7 cellular contexts compared by ENCODE assay signal in the genomic region with DNA sequence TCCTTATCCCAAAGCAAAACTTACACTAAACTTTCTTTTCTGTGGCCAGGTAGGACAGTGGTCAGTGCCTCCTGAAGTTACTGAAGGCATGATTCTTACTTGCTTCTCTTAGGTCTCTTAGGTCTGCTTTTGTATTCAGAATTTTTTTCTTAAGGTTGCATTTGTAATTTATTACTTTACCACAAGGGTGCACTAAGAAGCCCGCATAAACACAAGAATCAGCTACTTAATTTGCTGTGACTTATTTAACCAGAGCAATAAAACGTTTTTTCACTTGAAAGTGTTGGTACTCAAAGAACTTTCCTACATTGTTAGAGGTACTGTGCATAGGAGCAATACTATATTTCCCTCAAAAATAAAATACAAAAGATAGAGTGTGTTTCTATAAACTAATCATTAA.
A peak's percentile ranks its signal among the peaks of the same experiment; 100 is the strongest.
DNase-seq lines count a peak whose midpoint lies in the region; ATAC-seq and TF ChIP-seq lines count a peak whose summit lies in the region.

No MANE protein-coding gene starts in this region.

- DNase-seq in NAMALWA (ENCODE audit: low spot score) = peak; percentile 58
- peak; percentile 12 to 54 for DNase-seq in dermis microvascular lymphatic vessel endothelial cell (ENCODE audit: low read depth in 2 of 2)
- DNase-seq in putamen (ENCODE audit: low spot score) = peak; percentile 22
- DNase-seq in T-helper 9 cell = no peak
- DNase-seq in stimulated activated naive CD8-positive, alpha-beta T cell treated with anti-CD3 and anti-CD28 coated beads, Interleukin-15, Interleukin-2, amounts not matched to agents 100 U/mL and 50 U/mL, for 24 hours = no peak

- TF ChIP-seq CTCF in GM12873 (IDR thresholded peaks at IDR 0.05; ENCODE audit: insufficient read depth, low read depth, low read length, missing control alignments) = peak; percentile 34

- ATAC-seq in GM21526 (IDR thresholded peaks at IDR 0.05; ENCODE audit: low FRiP score, unreplicated experiment) = no peak
- no peak for ATAC-seq in stimulated activated naive CD8-positive, alpha-beta T cell treated with anti-CD3 and anti-CD28 coated beads, Interleukin-15, Interleukin-2, amounts not matched to agents 100 U/mL and 50 U/mL, for 24 hours

Comparison
In these comparisons a context has a peak if more than half of its experiments do, and no peak if none do; other contexts are left out.
1. DNase-seq: peak in NAMALWA (single experiment), dermis microvascular lymphatic vessel endothelial cell (2 of 2) and putamen (single experiment); none in T-helper 9 cell (single experiment) and stimulated activated naive CD8-positive, alpha-beta T cell treated with anti-CD3 and anti-CD28 coated beads, Interleukin-15, Interleukin-2, amounts not matched to agents 100 U/mL and 50 U/mL, for 24 hours (single experiment).